17 cellular contexts compared by ENCODE assay signal in the genomic region with DNA sequence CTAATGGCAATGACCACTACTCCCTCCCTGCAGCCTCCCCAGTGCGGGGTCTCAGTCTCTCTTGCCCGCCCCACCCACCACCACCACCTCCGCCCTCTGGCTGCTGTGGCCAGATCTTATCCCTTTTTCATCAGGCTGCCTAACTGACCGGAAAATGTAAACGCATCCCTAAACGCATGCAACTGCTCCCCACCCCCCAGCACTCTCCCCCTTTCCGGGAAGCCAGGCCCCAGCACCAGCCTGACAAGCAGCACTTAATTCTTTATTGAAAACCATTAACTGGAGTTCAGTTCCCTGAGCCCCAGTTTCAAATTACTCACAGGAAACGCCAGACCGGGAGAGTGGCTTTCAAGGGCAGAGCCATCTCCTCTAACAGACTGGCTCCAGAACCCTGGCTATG.
DNase-seq lines count a peak whose midpoint lies in the region; ATAC-seq, FAIRE-seq and TF ChIP-seq lines count a peak whose summit lies in the region.
"Had no signal": no experiment of that assay in that cellular context is flagged by ENCODE, and none has a peak within 500 bp of the region (broad histone marks: within the 10 kb centered on the region; RNA-seq: fewer than 3 reads in every experiment).

No MANE protein-coding gene starts in this region.

- peak overlapping the region in 3 of 5 experiments; percentile 45 to 82 (median 62) for H3K27ac Mint-ChIP-seq in brain
- H3K27ac Mint-ChIP-seq in activated CD4-positive, alpha-beta T cell treated with anti-CD3 and anti-CD28 coated beads, Interleukin-2, amount 10 ng/mL, durations not matched to agents 7 days and 5 days = no peak overlapping the region
- H3K27ac Mint-ChIP-seq: activated naive CD8-positive, alpha-beta T cell treated with anti-CD3 and anti-CD28 coated beads, Interleukin-2, amount 10 ng/mL, durations not matched to agents 7 days and 5 days; immature natural killer cell; stimulated activated effector memory CD8-positive, alpha-beta T cell treated with anti-CD3 and anti-CD28 coated beads, Interleukin-12 subunit alpha, Interleukin-12 subunit beta, amount 100 ng/mL, for 72 hours had no signal

- no peak for ATAC-seq in HG03025 (IDR thresholded peaks at IDR 0.05; ENCODE audit: low FRiP score, unreplicated experiment)
- ATAC-seq: activated CD4-positive, CD25-positive, alpha-beta regulatory T cell treated with anti-CD3 and anti-CD28 coated beads, Interleukin-2, amount 50 U/mL, for 24 hours; foreskin keratinocyte; stimulated activated effector memory CD8-positive, alpha-beta T cell treated with anti-CD3 and anti-CD28 coated beads, Interleukin-12 subunit alpha, Interleukin-12 subunit beta, amount 100 ng/mL, for 72 hours had no signal

- FAIRE-seq in D721Med (lab: Jason Lieb, UNC) = no peak
- FAIRE-seq: GM18507 had no signal

- DNase-seq in BE2C (peak; percentile 73), NCI-H1105 treated with DMSO at 0.1 percent for 48 hours (lab: John Stamatoyannopoulos, UW) (peak; percentile 78), NCI-H2227 treated with DMSO at 0.1 percent for 48 hours (lab: John Stamatoyannopoulos, UW) (peak; percentile 46), amniotic stem cell (lab: John Stamatoyannopoulos, UW) (no peak), D721Med (ENCODE audit: insufficient read length, low spot score) (no peak)
- no peak for DNase-seq in activated CD4-positive, alpha-beta T cell treated with anti-CD3 and anti-CD28 coated beads, Interleukin-2, amount 10 ng/mL, durations not matched to agents 7 days and 5 days
- DNase-seq: activated naive CD8-positive, alpha-beta T cell treated with anti-CD3 and anti-CD28 coated beads, Interleukin-2, amount 10 ng/mL, durations not matched to agents 7 days and 5 days; central memory CD4-positive, alpha-beta T cell; foreskin keratinocyte; immature natural killer cell; MM.1S had no signal

- TF ChIP-seq CTCF in BE2C (IDR thresholded peaks at IDR 0.05; ENCODE audit: low read depth, low read length) (no peak), brain (conservative IDR thresholded peaks at IDR 0.05) (no peak), D721Med (IDR thresholded peaks at IDR 0.05; ENCODE audit: insufficient read depth, missing control alignments) (no peak)

- no peaks in the 10 kb centered on the region for H3K27me3 ChIP-seq in BE2C
- H3K27me3 ChIP-seq: foreskin keratinocyte, vagina had no signal

- peak overlapping the region in 1 of 5 experiments; percentile 21 for H3K4me3 Mint-ChIP-seq in brain
- H3K4me3 Mint-ChIP-seq in activated CD4-positive, alpha-beta T cell treated with anti-CD3 and anti-CD28 coated beads, Interleukin-2, amount 10 ng/mL, durations not matched to agents 7 days and 5 days = no peak overlapping the region
- H3K4me3 Mint-ChIP-seq: activated naive CD8-positive, alpha-beta T cell treated with anti-CD3 and anti-CD28 coated beads, Interleukin-2, amount 10 ng/mL, durations not matched to agents 7 days and 5 days; immature natural killer cell; stimulated activated effector memory CD8-positive, alpha-beta T cell treated with anti-CD3 and anti-CD28 coated beads, Interleukin-12 subunit alpha, Interleukin-12 subunit beta, amount 100 ng/mL, for 72 hours had no signal

- peaks cover 0 to 3% (median 0%) of the 10 kb centered on the region in 5 experiments for H3K9me3 Mint-ChIP-seq in brain
- H3K9me3 Mint-ChIP-seq in activated CD4-positive, alpha-beta T cell treated with anti-CD3 and anti-CD28 coated beads, Interleukin-2, amount 10 ng/mL, durations not matched to agents 7 days and 5 days = no peaks in the 10 kb centered on the region
- H3K9me3 Mint-ChIP-seq: activated naive CD8-positive, alpha-beta T cell treated with anti-CD3 and anti-CD28 coated beads, Interleukin-2, amount 10 ng/mL, durations not matched to agents 7 days and 5 days; stimulated activated effector memory CD8-positive, alpha-beta T cell treated with anti-CD3 and anti-CD28 coated beads, Interleukin-12 subunit alpha, Interleukin-12 subunit beta, amount 100 ng/mL, for 72 hours had no signal

- H3K4me3 ChIP-seq in BE2C (ENCODE audit: low read depth, low read length) = peak overlapping the region; percentile 20; the same call in 1 of the 2 replicates
- H3K4me3 ChIP-seq: vagina had no signal

- H3K4me1 Mint-ChIP-seq in brain = peaks cover 58% of the 10 kb centered on the region
- H3K4me1 Mint-ChIP-seq in activated CD4-positive, alpha-beta T cell treated with anti-CD3 and anti-CD28 coated beads, Interleukin-2, amount 10 ng/mL, durations not matched to agents 7 days and 5 days = no peaks in the 10 kb centered on the region
- H3K4me1 Mint-ChIP-seq: activated naive CD8-positive, alpha-beta T cell treated with anti-CD3 and anti-CD28 coated beads, Interleukin-2, amount 10 ng/mL, durations not matched to agents 7 days and 5 days; immature natural killer cell; stimulated activated effector memory CD8-positive, alpha-beta T cell treated with anti-CD3 and anti-CD28 coated beads, Interleukin-12 subunit alpha, Interleukin-12 subunit beta, amount 100 ng/mL, for 72 hours had no signal

- peaks cover 49% of the 10 kb centered on the region for H3K4me1 ChIP-seq in BE2C
- H3K4me1 ChIP-seq: foreskin keratinocyte, vagina had no signal

- CTCF ChIA-PET in activated CD4-positive, alpha-beta T cell treated with anti-CD3 and anti-CD28 coated beads, Interleukin-2, amount 10 ng/mL, durations not matched to agents 7 days and 5 days (lab: Charles Lee) = no interaction called here

- H3K9me3 ChIP-seq in BE2C = no peaks in the 10 kb centered on the region
- H3K9me3 ChIP-seq: vagina had no signal

- no peaks in the 10 kb centered on the region for H3K27me3 Mint-ChIP-seq in brain
- H3K27me3 Mint-ChIP-seq in activated CD4-positive, alpha-beta T cell treated with anti-CD3 and anti-CD28 coated beads, Interleukin-2, amount 10 ng/mL, durations not matched to agents 7 days and 5 days = no peaks in the 10 kb centered on the region

- H3K36me3 ChIP-seq in BE2C = no peaks in the 10 kb centered on the region
- H3K36me3 ChIP-seq: vagina had no signal

- POLR2A ChIA-PET in activated CD4-positive, alpha-beta T cell treated with anti-CD3 and anti-CD28 coated beads, Interleukin-2, amount 10 ng/mL, durations not matched to agents 7 days and 5 days (lab: Charles Lee) = no interaction called here

- no peaks in the 10 kb centered on the region for H3K36me3 Mint-ChIP-seq in brain
- H3K36me3 Mint-ChIP-seq in activated CD4-positive, alpha-beta T cell treated with anti-CD3 and anti-CD28 coated beads, Interleukin-2, amount 10 ng/mL, durations not matched to agents 7 days and 5 days (ENCODE audit: low read depth) = no peaks in the 10 kb centered on the region
- H3K36me3 Mint-ChIP-seq: activated naive CD8-positive, alpha-beta T cell treated with anti-CD3 and anti-CD28 coated beads, Interleukin-2, amount 10 ng/mL, durations not matched to agents 7 days and 5 days; immature natural killer cell; stimulated activated effector memory CD8-positive, alpha-beta T cell treated with anti-CD3 and anti-CD28 coated beads, Interleukin-12 subunit alpha, Interleukin-12 subunit beta, amount 100 ng/mL, for 72 hours had no signal

Comparison
In these comparisons a context has a peak if more than half of its experiments do, and no peak if none do; other contexts are left out.
1. DNase-seq: peak in BE2C (single experiment), NCI-H1105 treated with DMSO at 0.1 percent for 48 hours (single experiment) and NCI-H2227 treated with DMSO at 0.1 percent for 48 hours (single experiment); none in amniotic stem cell (single experiment), activated CD4-positive, alpha-beta T cell treated with anti-CD3 and anti-CD28 coated beads, Interleukin-2, amount 10 ng/mL, durations not matched to agents 7 days and 5 days (single experiment) and D721Med (single experiment).